Comparison of ENCODE assay signal across 1 cellular context in genomic region chr10:79442171-79443040, GRCh38.
TF ChIP-seq lines count a peak whose summit lies in the region.

No MANE protein-coding gene starts in this region.

TF ChIP-seq in H1, 55 proteins besides CTCF, POLR2A, EP300 and RAD21 (continued from another document):
- TF ChIP-seq USF2 (IDR thresholded peaks at IDR 0.05; ENCODE audit: low read length) (no peak), CHD1 (IDR thresholded peaks at IDR 0.05; ENCODE audit: low read depth, low read length) (no peak), RNF2 (IDR thresholded peaks at IDR 0.05; ENCODE audit: borderline replicate concordance, low read depth, low read length, missing control alignments, poor library complexity, severe bottlenecking) (no peak), KDM5A (IDR thresholded peaks at IDR 0.05; ENCODE audit: low read length) (no peak), TBP (IDR thresholded peaks at IDR 0.05; ENCODE audit: low read depth, low read length) (no peak)
